8 cellular contexts compared by ENCODE assay signal in genomic region chr2:223957092-223957851, GRCh38. TPM values are rescaled to one million over a fixed set of nuclear protein-coding genes. Genes with fewer than 3 reads are reported as not detected.
DNase-seq lines count a peak whose midpoint lies in the region; ATAC-seq and TF ChIP-seq lines count a peak whose summit lies in the region.

MRPL44 (plus strand) TSS chr2:223957463; CDS start chr2:223957473, 10 bp downstream.

- H3K9me3 Mint-ChIP-seq in nephron, result no peaks in the 10 kb centered on the region
- H3K9me3 Mint-ChIP-seq in stimulated activated naive CD8-positive, alpha-beta T cell treated with anti-CD3 and anti-CD28 coated beads, Interleukin-15, amount 100 ng/mL, for 72 hours, result no peaks in the 10 kb centered on the region

- TF ChIP-seq CTCF in fibroblast of the aortic adventitia (IDR thresholded peaks at IDR 0.05; ENCODE audit: insufficient read depth, low read length) (no peak), nephron (IDR thresholded peaks at IDR 0.05; ENCODE audit: unreplicated experiment in 3 of 3) (no peak)

- peak within 1 kb of the TSS; percentile 45 to 95 (median 94) for H3K27ac Mint-ChIP-seq in nephron
- H3K27ac Mint-ChIP-seq in stimulated activated naive CD8-positive, alpha-beta T cell treated with anti-CD3 and anti-CD28 coated beads, Interleukin-15, amount 100 ng/mL, for 72 hours, result peak within 1 kb of the TSS; percentile 99

- H3K36me3 ChIP-seq in H7 (replicated peaks; ENCODE audit: control insufficient read depth, insufficient read depth, low read length), result peaks cover 14% of the 10 kb centered on the region
- H3K36me3 ChIP-seq in MG63, result peaks cover 35% of the 10 kb centered on the region

- H3K9me3 ChIP-seq in MG63, result no peaks in the 10 kb centered on the region

- H3K4me3 Mint-ChIP-seq in nephron, result peak within 1 kb of the TSS; percentile 97 to 99 (median 99)
- peak within 1 kb of the TSS; percentile 97 for H3K4me3 Mint-ChIP-seq in stimulated activated naive CD8-positive, alpha-beta T cell treated with anti-CD3 and anti-CD28 coated beads, Interleukin-15, amount 100 ng/mL, for 72 hours

- H3K36me3 Mint-ChIP-seq in nephron (ENCODE audit: low read depth), result peaks cover 23% of the 10 kb centered on the region

- H3K4me3 ChIP-seq in H7 (ENCODE audit: insufficient read depth, low read depth, low read length), result peak within 1 kb of the TSS; percentile 86
- peak within 1 kb of the TSS; percentile 97 for H3K4me3 ChIP-seq in MG63
- peak within 1 kb of the TSS; percentile 85 for H3K4me3 ChIP-seq in fibroblast of the aortic adventitia (ENCODE audit: low read depth, low read length)

- ATAC-seq in stimulated activated naive CD8-positive, alpha-beta T cell treated with anti-CD3 and anti-CD28 coated beads, Interleukin-15, amount 100 ng/mL, for 72 hours, result peak; percentile 97

- DNase-seq in ELF-1 (ENCODE audit: low read depth, low spot score) (peak; percentile 96), H7 (peak; percentile 95), MG63 (peak; percentile 95), SHP77 treated with DMSO at 0.1 percent for 48 hours (lab: John Stamatoyannopoulos, UW) (peak; percentile 78), fibroblast of the aortic adventitia (ENCODE audit: low read depth) (peak; percentile 95)
- peak; percentile 99 for DNase-seq in activated effector memory CD4-positive, alpha-beta T cell treated with anti-CD3 and anti-CD28 coated beads, Interleukin-2, amount 50 U/mL, for 16 hours
- DNase-seq in stimulated activated naive CD8-positive, alpha-beta T cell treated with anti-CD3 and anti-CD28 coated beads, Interleukin-15, amount 100 ng/mL, for 72 hours, result peak; percentile 95 to 98

- H3K27me3 Mint-ChIP-seq in nephron (ENCODE audit: low read depth), result peaks cover 4% of the 10 kb centered on the region
- no peaks in the 10 kb centered on the region for H3K27me3 Mint-ChIP-seq in stimulated activated naive CD8-positive, alpha-beta T cell treated with anti-CD3 and anti-CD28 coated beads, Interleukin-15, amount 100 ng/mL, for 72 hours

- H3K27me3 ChIP-seq in H7 (ENCODE audit: control insufficient read depth, insufficient read depth, low read length) (no peaks in the 10 kb centered on the region), MG63 (no peaks in the 10 kb centered on the region)

- H3K4me1 Mint-ChIP-seq in nephron, result peaks cover 71% of the 10 kb centered on the region
- peaks cover 71% of the 10 kb centered on the region for H3K4me1 Mint-ChIP-seq in stimulated activated naive CD8-positive, alpha-beta T cell treated with anti-CD3 and anti-CD28 coated beads, Interleukin-15, amount 100 ng/mL, for 72 hours

RNA-seq across cellular contexts. Expression of gene MRPL44, which starts in this region (rescaled TPM):
- 80.7 and 88.1 TPM in 2 replicates for total RNA-seq in H7 (2014; rRNA removed; shearing (Covaris generic))
- total RNA-seq in MG63 (2014; rRNA removed; shearing (Covaris generic); ENCODE audit: low replicate concordance), result 32.9 and 42.7 TPM in 2 replicates
- 30.4 and 33.6 TPM in 2 replicates for total RNA-seq in fibroblast of the aortic adventitia (ENCODE audit: low replicate concordance)

Comparison
In these comparisons a context has a peak if more than half of its experiments do, and no peak if none do; other contexts are left out.
1. Peak in every context shown above with its lines: DNase-seq, ATAC-seq and H3K4me3 ChIP-seq.